9 cellular contexts compared by ENCODE assay signal in genomic region chr13:98581971-98582702, GRCh38. TPM values are rescaled to one million over a fixed set of nuclear protein-coding genes. Genes with fewer than 3 reads are reported as not detected.
DNase-seq lines count a peak whose midpoint lies in the region; ATAC-seq and TF ChIP-seq lines count a peak whose summit lies in the region.
"Had no signal": no experiment of that assay in that cellular context is flagged by ENCODE, and none has a peak within 500 bp of the region (broad histone marks: within the 10 kb centered on the region; RNA-seq: fewer than 3 reads in every experiment).

No MANE protein-coding gene starts in this region.

- intact Hi-C loops in thyroid gland (cut with DNase I), result loop anchor here (10.0 kb wide), 1 partner anchor 73 kb away; no protein-coding TSS in a partner anchor

- H3F3A ChIP-seq in GM23338 (replicated peaks; ENCODE audit: low read depth), result 0 out of 2 replicates have a peak, but pooled peaks cover 5% of the 10 kb centered on the region

- H3K4me1 ChIP-seq in thyroid gland (peaks cover 29 to 33% of the 10 kb centered on the region in 2 donors), GM23338 (ENCODE audit: insufficient read depth) (peaks cover 17% of the 10 kb centered on the region)

- H3K27ac ChIP-seq in thyroid gland, result peak overlapping the region; percentile 47 to 52 (median 51)
- no peak overlapping the region for H3K27ac ChIP-seq in GM23338 (ENCODE audit: low read depth)
- H3K27ac ChIP-seq: C4-2B had no signal

- H3K36me3 ChIP-seq in thyroid gland (no peaks in the 10 kb centered on the region), GM23338 (ENCODE audit: insufficient read depth) (no peaks in the 10 kb centered on the region)

- no peaks in the 10 kb centered on the region for H3K9me3 Mint-ChIP-seq in GM23338
- no peaks in the 10 kb centered on the region for H3K9me3 Mint-ChIP-seq in effector memory CD8-positive, alpha-beta T cell

- H3K27ac Mint-ChIP-seq in GM23338, result no peak overlapping the region; the same call in 1 of the 2 replicates
- H3K27ac Mint-ChIP-seq in effector memory CD8-positive, alpha-beta T cell, result no peak overlapping the region

- no peak overlapping the region for H2AFZ ChIP-seq in GM23338

- no peak overlapping the region for H3K4me3 Mint-ChIP-seq in GM23338
- H3K4me3 Mint-ChIP-seq in effector memory CD8-positive, alpha-beta T cell, result no peak overlapping the region

- no peak overlapping the region for H3K4me2 ChIP-seq in GM23338

- ATAC-seq in GM23338 (no peak), GM18909 (IDR thresholded peaks at IDR 0.05; ENCODE audit: poor library complexity, unreplicated experiment) (no peak)
- no peak for ATAC-seq in effector memory CD8-positive, alpha-beta T cell (replicated peaks)

- TF ChIP-seq CTCF in fibroblast of villous mesenchyme (IDR thresholded peaks at IDR 0.05; ENCODE audit: insufficient read depth, low read depth, low read length) (no peak), thyroid gland (IDR thresholded peaks at IDR 0.05) (peak in 1 of 6 experiments; percentile 11), GM23338 (conservative IDR thresholded peaks at IDR 0.05; ENCODE audit: low read depth in 2 of 2) (no peak)

- H3K27me3 ChIP-seq in thyroid gland, result no peaks in the 10 kb centered on the region
- no peaks in the 10 kb centered on the region for H3K27me3 ChIP-seq in GM23338 (ENCODE audit: insufficient read depth)

- H3K27me3 Mint-ChIP-seq in GM23338 (ENCODE audit: insufficient read depth, low read depth, poor library complexity), result no peaks in the 10 kb centered on the region
- no peaks in the 10 kb centered on the region for H3K27me3 Mint-ChIP-seq in effector memory CD8-positive, alpha-beta T cell

- no peaks in the 10 kb centered on the region for H3K9me2 ChIP-seq in GM23338 (ENCODE audit: insufficient read depth)

- H3K4me3 ChIP-seq in fibroblast of villous mesenchyme (ENCODE audit: low read depth, low read length) (no peak overlapping the region), thyroid gland (replicated peaks in 1 of 3) (no peak overlapping the region), GM23338 (no peak overlapping the region)

- H4K20me1 ChIP-seq in GM23338 (replicated peaks; ENCODE audit: insufficient read depth), result no peaks in the 10 kb centered on the region

- H3K36me3 Mint-ChIP-seq in GM23338 (ENCODE audit: low read depth), result no peaks in the 10 kb centered on the region
- peaks cover 2% of the 10 kb centered on the region for H3K36me3 Mint-ChIP-seq in effector memory CD8-positive, alpha-beta T cell (ENCODE audit: insufficient read depth)

- H3K79me2 ChIP-seq in GM23338 (replicated peaks; ENCODE audit: insufficient read depth), result no peaks in the 10 kb centered on the region

- WGBS in thyroid gland, 2 donors, result 47 to 51% methylated on average over 2 of the region's 2 CpGs

- peaks cover 17% of the 10 kb centered on the region for H3K4me1 Mint-ChIP-seq in GM23338
- peaks cover 3 to 5% of the 10 kb centered on the region in 2 donors for H3K4me1 Mint-ChIP-seq in effector memory CD8-positive, alpha-beta T cell (ENCODE audit: low read depth in 2 of 2)

- TF ChIP-seq POLR2A in thyroid gland (IDR thresholded peaks at IDR 0.05), result no peak

- DNase-seq in activated CD8-positive, alpha-beta memory T cell treated with anti-CD3 and anti-CD28 coated beads, Interleukin-2, amount 50 U/mL, for 48 hours, result peak; percentile 45
- DNase-seq in activated CD8-positive, alpha-beta memory T cell treated with anti-CD3 and anti-CD28 coated beads, Interleukin-2, amount 50 U/mL, for 4 hours, result no peak
- DNase-seq in RPMI7951 (ENCODE audit: low read depth) (peak; percentile 56), fibroblast of villous mesenchyme (ENCODE audit: low read depth) (peak; percentile 56), thyroid gland (peak; percentile 58 to 59), GM23338 (ENCODE audit: low spot score) (no peak)
- no peak for DNase-seq in effector memory CD8-positive, alpha-beta T cell

- no peaks in the 10 kb centered on the region for H3K9me3 ChIP-seq in thyroid gland

TF ChIP-seq in GM23338, 12 proteins besides CTCF, POLR2A, EP300 and RAD21 (continues in another document):
- TF ChIP-seq EZH2 (IDR thresholded peaks at IDR 0.05; ENCODE audit: low read depth, unreplicated experiment), result no peak
- TF ChIP-seq, protein P1, sequence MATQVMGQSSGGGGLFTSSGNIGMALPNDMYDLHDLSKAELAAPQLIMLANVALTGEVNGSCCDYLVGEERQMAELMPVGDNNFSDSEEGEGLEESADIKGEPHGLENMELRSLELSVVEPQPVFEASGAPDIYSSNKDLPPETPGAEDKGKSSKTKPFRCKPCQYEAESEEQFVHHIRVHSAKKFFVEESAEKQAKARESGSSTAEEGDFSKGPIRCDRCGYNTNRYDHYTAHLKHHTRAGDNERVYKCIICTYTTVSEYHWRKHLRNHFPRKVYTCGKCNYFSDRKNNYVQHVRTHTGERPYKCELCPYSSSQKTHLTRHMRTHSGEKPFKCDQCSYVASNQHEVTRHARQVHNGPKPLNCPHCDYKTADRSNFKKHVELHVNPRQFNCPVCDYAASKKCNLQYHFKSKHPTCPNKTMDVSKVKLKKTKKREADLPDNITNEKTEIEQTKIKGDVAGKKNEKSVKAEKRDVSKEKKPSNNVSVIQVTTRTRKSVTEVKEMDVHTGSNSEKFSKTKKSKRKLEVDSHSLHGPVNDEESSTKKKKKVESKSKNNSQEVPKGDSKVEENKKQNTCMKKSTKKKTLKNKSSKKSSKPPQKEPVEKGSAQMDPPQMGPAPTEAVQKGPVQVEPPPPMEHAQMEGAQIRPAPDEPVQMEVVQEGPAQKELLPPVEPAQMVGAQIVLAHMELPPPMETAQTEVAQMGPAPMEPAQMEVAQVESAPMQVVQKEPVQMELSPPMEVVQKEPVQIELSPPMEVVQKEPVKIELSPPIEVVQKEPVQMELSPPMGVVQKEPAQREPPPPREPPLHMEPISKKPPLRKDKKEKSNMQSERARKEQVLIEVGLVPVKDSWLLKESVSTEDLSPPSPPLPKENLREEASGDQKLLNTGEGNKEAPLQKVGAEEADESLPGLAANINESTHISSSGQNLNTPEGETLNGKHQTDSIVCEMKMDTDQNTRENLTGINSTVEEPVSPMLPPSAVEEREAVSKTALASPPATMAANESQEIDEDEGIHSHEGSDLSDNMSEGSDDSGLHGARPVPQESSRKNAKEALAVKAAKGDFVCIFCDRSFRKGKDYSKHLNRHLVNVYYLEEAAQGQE (IDR thresholded peaks at IDR 0.05; ENCODE audit: unreplicated experiment), result no peak
- TF ChIP-seq ZNF114 (CRISPR knock-in tag; IDR thresholded peaks at IDR 0.05), result no peak
- TF ChIP-seq ZNF331 (CRISPR knock-in tag; IDR thresholded peaks at IDR 0.05; ENCODE audit: low read depth), result no peak
- no peak for TF ChIP-seq CREB1 (CRISPR knock-in tag; IDR thresholded peaks at IDR 0.05; ENCODE audit: low read depth)
- no peak for TF ChIP-seq POLR2AphosphoS5 (IDR thresholded peaks at IDR 0.05; ENCODE audit: low read depth)
- no peak for TF ChIP-seq EZH2phosphoT487 (IDR thresholded peaks at IDR 0.05; ENCODE audit: unreplicated experiment)

RNA-seq across cellular contexts. Expression of gene STK24, which starts 5.2 kb away (rescaled TPM):
- 74.9 and 92.5 TPM in 2 replicates for total RNA-seq in RPMI7951 (2014; rRNA removed; shearing (Covaris generic))
- total RNA-seq in fibroblast of villous mesenchyme (55.7 and 56.6 TPM in 2 replicates), thyroid gland (100 to 1,000 TPM in 1 of 4 donors, 10 to 100 TPM in 3; 74.5 to 102 (median 90.7) TPM)
- total RNA-seq in GM23338 (2014; rRNA removed; shearing (Covaris generic)), result 144 and 157 TPM in 2 replicates
- polyA plus RNA-seq in GM23338 (2016; fragmentation: Nextera tagmentation; extraction: Ambion mirVana), result 56.5 and 60.3 TPM in 2 replicates

Comparison
In these comparisons a context has a peak if more than half of its experiments do, and no peak if none do; other contexts are left out.
1. DNase-seq: peak in activated CD8-positive, alpha-beta memory T cell treated with anti-CD3 and anti-CD28 coated beads, Interleukin-2, amount 50 U/mL, for 48 hours (single experiment), RPMI7951 (single experiment), fibroblast of villous mesenchyme (single experiment) and thyroid gland (2 of 2); none in activated CD8-positive, alpha-beta memory T cell treated with anti-CD3 and anti-CD28 coated beads, Interleukin-2, amount 50 U/mL, for 4 hours (single experiment), GM23338 (single experiment) and effector memory CD8-positive, alpha-beta T cell (0 of 3).